Comparison of ENCODE assay signal across 8 cellular contexts in the genomic region with DNA sequence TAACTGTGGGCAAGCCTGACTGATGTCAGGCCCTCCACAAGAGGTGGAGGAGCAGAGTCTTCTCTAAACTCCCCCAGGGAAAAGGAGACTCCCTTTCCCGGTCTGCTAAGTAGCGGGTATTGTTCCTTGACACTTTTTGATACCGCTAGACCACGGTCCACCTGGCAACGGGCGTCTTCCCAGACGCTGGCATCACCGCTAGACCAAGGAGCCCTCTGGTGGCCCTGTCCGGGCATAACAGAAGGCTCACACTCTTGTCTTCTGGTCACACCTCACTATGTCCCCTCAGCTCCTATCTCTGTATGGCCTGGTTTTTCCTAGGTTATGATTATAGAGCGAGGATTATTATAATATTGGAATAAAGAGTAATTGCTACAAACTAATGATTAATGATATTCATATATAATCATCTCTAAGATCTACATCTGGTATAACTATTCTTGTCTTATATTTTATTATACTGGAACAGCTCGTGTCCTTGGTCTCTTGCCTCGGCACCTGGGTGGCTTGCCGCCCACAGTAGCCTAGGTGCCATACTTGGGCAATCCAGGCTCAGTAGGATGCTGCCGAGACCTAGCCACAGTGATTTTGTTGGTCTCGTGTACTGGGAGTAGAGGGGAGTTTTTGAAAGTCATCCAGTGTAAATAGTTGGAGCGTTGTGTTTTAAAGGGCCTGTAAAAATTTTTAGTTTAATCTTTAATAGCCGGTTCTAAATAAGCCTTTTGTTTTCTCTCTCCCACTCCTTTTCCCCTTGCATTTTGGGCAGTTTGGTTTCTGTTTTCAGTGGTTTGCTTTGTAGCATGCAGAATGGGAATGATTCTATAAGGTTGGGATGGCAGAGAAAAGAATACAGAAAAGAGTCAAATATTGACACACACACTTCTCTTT.
DNase-seq lines count a peak whose midpoint lies in the region; ATAC-seq and TF ChIP-seq lines count a peak whose summit lies in the region.
"Not testable (repeated sequence)": the region's sequence is repeated elsewhere in the genome, so short reads cannot be mapped to it uniquely, and the experiment has no call there.

No MANE protein-coding gene starts in this region.

- H4K20me1 ChIP-seq in OCI-LY3 (ENCODE audit: insufficient read depth, low read length) = not testable (repeated sequence)

- not testable (repeated sequence) for H3K27me3 Mint-ChIP-seq in naive B cell

- H3K4me1 Mint-ChIP-seq in naive B cell = not testable (repeated sequence)

- H3K9ac ChIP-seq in OCI-LY3 (ENCODE audit: low read length) = not testable (repeated sequence)

- H3K79me2 ChIP-seq in OCI-LY3 (ENCODE audit: low read length) = not testable (repeated sequence)

- not testable (repeated sequence) for H3K9me3 Mint-ChIP-seq in naive B cell

- in situ Hi-C loops in GM13977 (cut with MboI; ENCODE audit: low pct_unique_long_range_greater_than_20kb, low sequenced_read_pairs, unreplicated experiment) = not testable (repeated sequence)

- TF ChIP-seq CTCF in AG04450 (IDR thresholded peaks at IDR 0.05; ENCODE audit: low read depth, low read length) = 0 out of 2 replicates have a peak, but pooled peaks have one; percentile 11
- TF ChIP-seq CTCF in GM13977 (IDR thresholded peaks at IDR 0.05; ENCODE audit: extremely low read depth, insufficient read depth, missing control alignments) = peak; percentile 14
- not testable (repeated sequence) for TF ChIP-seq CTCF in OCI-LY3 (IDR thresholded peaks at IDR 0.05; ENCODE audit: low read depth, low read length)
- TF ChIP-seq CTCF in left ventricle myocardium inferior (IDR thresholded peaks at IDR 0.05; ENCODE audit: borderline replicate concordance) = peak; percentile 78

- peak overlapping the region in 1 of 8 donors; percentile 30 for H3K4me3 Mint-ChIP-seq in naive B cell

- peak overlapping the region; percentile 24; the same call in 1 of the 2 replicates for H3K4me2 ChIP-seq in OCI-LY3 (ENCODE audit: low read length)

- not testable (repeated sequence) for H3K27ac ChIP-seq in AG04450 (ENCODE audit: low read depth, low read length); OCI-LY3 (ENCODE audit: low read length)
- peak overlapping the region; percentile 66 for H3K27ac ChIP-seq in left ventricle myocardium inferior (replicated peaks)

- H3K36me3 ChIP-seq in OCI-LY3 (replicated peaks; ENCODE audit: low read depth, low read length); left ventricle myocardium inferior: not testable (repeated sequence)

- H3K36me3 Mint-ChIP-seq in naive B cell = not testable (repeated sequence)

- POLR2A ChIA-PET in AG04450 (lab: Yijun Ruan, JAX) = not testable (repeated sequence)

- not testable (repeated sequence) for H3K4me1 ChIP-seq in OCI-LY3 (ENCODE audit: low read length)
- H3K4me1 ChIP-seq in left ventricle myocardium inferior = peaks cover 64% of the 10 kb centered on the region

- not testable (repeated sequence) for H2AFZ ChIP-seq in OCI-LY3 (ENCODE audit: low read depth, low read length)

- intact Hi-C loops in left ventricle myocardium inferior (cut with micrococcal nuclease) = not testable (repeated sequence)

- not testable (repeated sequence) for H3K27me3 ChIP-seq in AG04450 (ENCODE audit: control insufficient read depth, insufficient read depth, low read length); OCI-LY3 (ENCODE audit: low read depth, low read length); left ventricle myocardium inferior (ENCODE audit: low read depth)

- not testable (repeated sequence) for H3K9me3 ChIP-seq in AG04450 (ENCODE audit: control insufficient read depth, insufficient read depth, low read length); OCI-LY3 (ENCODE audit: insufficient read depth, low read length); left ventricle myocardium inferior (replicated peaks)

- H3K4me3 ChIP-seq in AG04450 (ENCODE audit: low read depth, low read length); OCI-LY3 (ENCODE audit: low read length): not testable (repeated sequence)
- H3K4me3 ChIP-seq in left ventricle myocardium inferior = peak overlapping the region; percentile 17

- not testable (repeated sequence) for ATAC-seq in naive B cell (ENCODE audit: low read depth in 2 of 2)

- DNase-seq in AG04450 (ENCODE audit: low read depth, low spot score); GM13977 (ENCODE audit: low spot score): not testable (repeated sequence)
- DNase-seq in activated T-cell treated with anti-CD3 and anti-CD28 coated beads, Interleukin-2, amount 50 U/mL, for 48 hours = peak; percentile 34 to 41
- DNase-seq in dermis blood vessel endothelial cell (peak; percentile 22), left ventricle myocardium inferior (peak; percentile 51), naive B cell (peak; percentile 12)
- DNase-seq in stimulated activated CD8-positive, alpha-beta memory T cell treated with anti-CD3 and anti-CD28 coated beads, Interleukin-4, amount 100 ng/mL, for 48 hours = peak; percentile 36

- CTCF ChIA-PET in AG04450 (lab: Charles Lee) = interaction anchor here (0.6 to 2.0 kb wide), 3 partner anchors 10 to 410 kb away, joined by 3 to 4 read pairs (median 4); no protein-coding TSS in a partner anchor

- H3K27ac Mint-ChIP-seq in naive B cell = peak overlapping the region in 1 of 6 donors; percentile 14
